In the genomic region with DNA sequence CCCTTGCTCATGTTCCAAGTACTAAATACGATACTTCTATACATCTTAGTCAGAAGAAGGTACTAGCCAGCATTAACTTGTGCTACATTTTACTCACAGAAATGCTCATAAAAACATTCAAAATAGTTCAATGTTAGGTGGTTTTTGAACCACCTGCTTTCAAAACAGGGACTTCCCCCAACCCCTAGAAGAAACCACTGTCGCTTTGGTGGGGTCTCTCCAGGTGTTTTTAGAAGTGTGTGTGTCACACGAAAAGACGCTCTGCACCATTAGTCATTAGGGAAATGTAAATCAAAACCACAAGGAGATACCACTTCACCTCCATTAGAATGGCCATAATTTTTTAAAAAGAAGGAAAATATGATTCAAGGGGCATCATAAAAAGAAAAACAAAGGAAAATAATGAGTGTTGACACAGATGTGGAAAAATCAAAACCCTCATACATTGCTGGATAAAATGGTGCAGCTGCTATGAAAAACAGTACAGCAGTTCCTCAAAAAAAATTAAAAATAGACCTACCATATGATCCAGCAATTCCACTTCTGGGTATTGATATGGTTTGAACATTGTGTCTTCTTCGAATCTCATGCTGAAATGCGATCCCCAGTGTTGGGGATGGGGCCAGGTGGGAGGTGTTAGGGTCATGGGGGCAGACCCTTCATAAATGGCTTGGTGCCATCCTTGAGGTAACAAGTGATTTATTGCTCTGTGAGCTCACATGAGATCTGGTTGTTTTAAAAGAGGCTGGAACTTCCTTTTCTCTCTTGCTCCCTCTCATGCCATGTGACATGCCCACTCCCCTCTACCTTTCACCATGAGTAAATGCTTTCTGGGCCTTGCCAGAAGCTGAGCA, we compare ENCODE assay signal across 8 cellular contexts.
DNase-seq lines count a peak whose midpoint lies in the region; ATAC-seq and TF ChIP-seq lines count a peak whose summit lies in the region.

No MANE protein-coding gene starts in this region.

- peaks cover 34% of the 10 kb centered on the region for H3K4me1 ChIP-seq in skeletal muscle satellite cell (ENCODE audit: control insufficient read depth, insufficient read depth, low read length)
- H3K4me1 ChIP-seq in tibial nerve, result no peaks in the 10 kb centered on the region
- H3K4me1 ChIP-seq in BE2C, result no peaks in the 10 kb centered on the region

- no peak overlapping the region for H3K27ac ChIP-seq in tibial nerve

- TF ChIP-seq CTCF in GM12864 (IDR thresholded peaks at IDR 0.05; ENCODE audit: low read depth, low read length, missing control alignments), result no peak
- no peak for TF ChIP-seq CTCF in tibial nerve (IDR thresholded peaks at IDR 0.05)
- no peak for TF ChIP-seq CTCF in BE2C (IDR thresholded peaks at IDR 0.05; ENCODE audit: low read depth, low read length)

- H3K9me3 ChIP-seq in skeletal muscle satellite cell (replicated peaks; ENCODE audit: low read length), result no peaks in the 10 kb centered on the region
- no peaks in the 10 kb centered on the region for H3K9me3 ChIP-seq in tibial nerve
- H3K9me3 ChIP-seq in BE2C, result no peaks in the 10 kb centered on the region

- ATAC-seq in GM21825 (IDR thresholded peaks at IDR 0.05; ENCODE audit: unreplicated experiment), result peak; percentile 73

- no peak for TF ChIP-seq POLR2A in tibial nerve (IDR thresholded peaks at IDR 0.05)

- H3K36me3 ChIP-seq in skeletal muscle satellite cell (ENCODE audit: insufficient read depth, low read length) (no peaks in the 10 kb centered on the region), tibial nerve (no peaks in the 10 kb centered on the region), BE2C (peaks cover 18% of the 10 kb centered on the region)

- DNase-seq in GM12864 (ENCODE audit: low read depth), result peak; percentile 69
- DNase-seq in MV-4-11 (lab: John Stamatoyannopoulos, UW), result peak; percentile 22
- peak; percentile 32 for DNase-seq in activated CD8-positive, alpha-beta memory T cell treated with anti-CD3 and anti-CD28 coated beads, Interleukin-2, amount 50 U/mL, for 1 hour (ENCODE audit: extremely low read depth)
- DNase-seq in tibial nerve (ENCODE audit: low spot score in 2 of 2), result no peak
- no peak for DNase-seq in BE2C
- no peak for DNase-seq in H4 (ENCODE audit: low spot score)

- TF ChIP-seq EP300 in tibial nerve (IDR thresholded peaks at IDR 0.05), result no peak

- peak overlapping the region; percentile 62 for H3K4me2 ChIP-seq in skeletal muscle satellite cell (ENCODE audit: low read length)

- WGBS in tibial nerve, 2 donors, result 62 to 66% methylated on average over 6 of the region's 6 CpGs

- H3K9ac ChIP-seq in skeletal muscle satellite cell (ENCODE audit: low read depth, low read length), result peak overlapping the region; percentile 13

- H3K27me3 ChIP-seq in skeletal muscle satellite cell (ENCODE audit: control insufficient read depth, insufficient read depth, low read length), result no peaks in the 10 kb centered on the region
- H3K27me3 ChIP-seq in tibial nerve, result no peaks in the 10 kb centered on the region
- no peaks in the 10 kb centered on the region for H3K27me3 ChIP-seq in BE2C

- no peak overlapping the region for H3K4me3 ChIP-seq in GM12864 (ENCODE audit: low read depth, low read length)
- peak overlapping the region; percentile 20 for H3K4me3 ChIP-seq in skeletal muscle satellite cell (ENCODE audit: low read length)
- no peak overlapping the region for H3K4me3 ChIP-seq in tibial nerve
- no peak overlapping the region for H3K4me3 ChIP-seq in BE2C (ENCODE audit: low read depth, low read length)

Comparison
In these comparisons a context has a peak if more than half of its experiments do, and no peak if none do; other contexts are left out.
1. DNase-seq: peak in GM12864 (single experiment), MV-4-11 (single experiment) and activated CD8-positive, alpha-beta memory T cell treated with anti-CD3 and anti-CD28 coated beads, Interleukin-2, amount 50 U/mL, for 1 hour (single experiment); none in tibial nerve (0 of 2), BE2C (single experiment) and H4 (single experiment).